In the genomic region with DNA sequence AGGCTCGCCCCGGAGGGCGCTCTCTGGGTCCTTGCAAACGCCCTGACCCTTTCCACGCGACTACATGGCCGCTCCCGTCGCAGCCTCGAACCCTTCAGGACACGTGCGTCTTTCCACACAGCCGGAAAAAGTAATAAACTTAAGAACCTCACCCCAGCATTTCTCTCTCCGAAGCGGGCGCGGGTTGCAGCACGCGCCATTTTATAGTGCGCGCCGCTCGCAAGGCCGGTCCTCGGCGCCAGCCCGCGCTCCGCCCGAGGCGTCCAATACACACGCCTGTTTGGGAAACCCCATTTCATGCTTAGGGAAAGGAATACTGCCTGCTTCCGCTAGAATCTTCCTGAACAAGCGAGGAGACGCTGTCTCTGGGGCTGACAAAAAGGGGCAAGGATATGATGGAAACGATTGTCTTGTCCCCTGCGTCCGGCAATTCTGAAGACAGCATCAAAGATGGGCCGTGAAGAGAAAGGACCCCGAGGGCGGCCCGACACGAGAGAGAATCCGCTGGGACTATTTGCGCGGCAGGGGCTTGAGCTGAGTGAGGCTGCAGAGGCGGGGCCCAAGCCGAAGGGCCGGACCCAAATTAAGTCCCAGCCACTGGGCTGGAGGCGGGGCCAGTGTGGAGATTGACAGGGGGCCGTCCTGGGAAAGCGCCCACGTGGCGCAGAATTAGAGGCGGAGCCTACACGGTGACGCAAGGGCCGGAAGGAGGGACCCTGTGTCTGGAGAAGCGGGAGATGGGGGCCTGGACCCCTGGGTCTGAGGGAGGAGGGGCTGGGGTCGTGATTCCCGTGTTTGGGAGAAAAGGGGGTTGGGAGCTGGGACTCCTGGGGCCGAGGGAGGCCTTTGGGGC, we compare ENCODE assay signal across 8 cellular contexts. TPM values are rescaled to one million over a fixed set of nuclear protein-coding genes. Genes with fewer than 3 reads are reported as not detected.
DNase-seq lines count a peak whose midpoint lies in the region; ATAC-seq, FAIRE-seq and TF ChIP-seq lines count a peak whose summit lies in the region.

No MANE protein-coding gene starts in this region.

- peaks cover 14% of the 10 kb centered on the region for H3K79me1 ChIP-seq in H1 (ENCODE audit: low read depth, low read length)
- H3K79me1 ChIP-seq in mesenchymal stem cell (replicated peaks; ENCODE audit: low read length, poor library complexity, severe bottlenecking), result peaks cover 5% of the 10 kb centered on the region

- H2AK5ac ChIP-seq in H1 (ENCODE audit: low read depth, low read length) (no peak overlapping the region; the same call in 1 of the 2 replicates), mesenchymal stem cell (ENCODE audit: low read length, severe bottlenecking) (no peak overlapping the region)

- H3K4ac ChIP-seq in H1 (replicated peaks; ENCODE audit: insufficient read length, low read depth, low read length), result peak overlapping the region; percentile 100
- H3K4ac ChIP-seq in mesenchymal stem cell (ENCODE audit: low read depth in 1 of 2, low read length in 2 of 2), result peak overlapping the region in 1 of 2 experiments; percentile 92

- POLR2A ChIA-PET in Caco-2 (lab: Charles Lee) (interaction anchor here (0.6 to 1.0 kb wide), 8 partner anchors 8 to 420 kb away, joined by 3 to 7 read pairs (median 3); partner anchors contain the start of genes JOSD2 and POLD1), H1 (lab: Charles Lee; ENCODE audit: partially characterized antibody) (interaction anchor here (0.6 to 15.0 kb wide), 76 partner anchors 13 to 590 kb away, joined by 3 to 275 read pairs (median 4); partner anchors contain the start of genes ACP4, CLEC11A, JOSD2 and KLK1)

- H3K79me2 ChIP-seq in H1 (ENCODE audit: control insufficient read depth in 1 of 2, insufficient read depth in 2 of 2, low read length in 2 of 2), result peaks cover 25 to 41% of the 10 kb centered on the region in 2 experiments

- no peak overlapping the region for H3K14ac ChIP-seq in H1 (ENCODE audit: insufficient read length)
- H3K14ac ChIP-seq in mesenchymal stem cell (ENCODE audit: low read length in 2 of 2), result peak overlapping the region in 1 of 2 experiments; percentile 61

- H3K9me3 Mint-ChIP-seq in Caco-2 (ENCODE audit: unreplicated experiment), result peaks cover 3% of the 10 kb centered on the region

- H3K9me3 ChIP-seq in Caco-2 (no peaks in the 10 kb centered on the region), H1 (ENCODE audit: insufficient read depth in 2 of 2, low read depth in 1 of 2, low read length in 1 of 2) (no peaks in the 10 kb centered on the region), mesenchymal stem cell (ENCODE audit: control insufficient read depth, low read length) (no peaks in the 10 kb centered on the region)

- peaks cover 63% of the 10 kb centered on the region for H3K36me3 Mint-ChIP-seq in Caco-2 (ENCODE audit: insufficient read depth, unreplicated experiment)

- H3K27ac Mint-ChIP-seq in Caco-2 (ENCODE audit: unreplicated experiment), result peak overlapping the region; percentile 99

- TF ChIP-seq POLR2A in H1 (IDR thresholded peaks at IDR 0.05; ENCODE audit: control extremely low read depth in 1 of 2, low read depth in 2 of 2, low read length in 2 of 2), result peak; percentile 98 to 99

- H2AFZ ChIP-seq in H1 (ENCODE audit: low read length) (peak overlapping the region; percentile 99), mesenchymal stem cell (ENCODE audit: low read depth, low read length) (peak overlapping the region; percentile 64)

- no peak; a peak in 1 of 3 replicates for TF ChIP-seq EP300 in H1 (IDR thresholded peaks at IDR 0.05; ENCODE audit: borderline replicate concordance in 1 of 2, low read depth in 2 of 2, low read length in 2 of 2)

- TF ChIP-seq CTCF in Caco-2 (IDR thresholded peaks at IDR 0.05; ENCODE audit: insufficient read depth in 1 of 2, low read depth in 1 of 2, low read length in 1 of 2, severe bottlenecking in 1 of 2, unreplicated experiment in 1 of 2), result no peak
- no peak for TF ChIP-seq CTCF in H1 (IDR thresholded peaks at IDR 0.05; ENCODE audit: control extremely low read depth in 1 of 3, insufficient read depth in 1 of 3, low read depth in 1 of 3, low read length in 3 of 3)

- FAIRE-seq in H1 (lab: Jason Lieb, UNC), result no peak

- intact Hi-C loops in Caco-2 (cut with micrococcal nuclease; ENCODE audit: unreplicated experiment), result loop anchor here (1.0 kb wide), 1 partner anchor 304 kb away; the partner anchor contains the start of gene CTU1

- H2BK120ac ChIP-seq in H1 (replicated peaks; ENCODE audit: low read depth, low read length) (peak overlapping the region; percentile 99), mesenchymal stem cell (ENCODE audit: low read depth, low read length) (peak overlapping the region; percentile 37)

- peak overlapping the region; percentile 99 for H3K56ac ChIP-seq in H1 (replicated peaks; ENCODE audit: insufficient read length, low read depth, low read length)

- H2BK15ac ChIP-seq in H1 (ENCODE audit: low read length) (peak overlapping the region; percentile 84; the same call in 1 of the 2 replicates), mesenchymal stem cell (ENCODE audit: low read depth, poor library complexity, severe bottlenecking) (no peak overlapping the region)

- no peaks in the 10 kb centered on the region for H3K27me3 Mint-ChIP-seq in Caco-2 (ENCODE audit: insufficient read depth, unreplicated experiment)

- H3K27me3 ChIP-seq in Caco-2 (replicated peaks; ENCODE audit: control insufficient read depth, insufficient read depth, low read length), result no peaks in the 10 kb centered on the region
- peaks cover 0 to 4% (median 3%) of the 10 kb centered on the region in 4 experiments; a peak in 3 of 7 replicates for H3K27me3 ChIP-seq in H1 (replicated peaks in 1 of 4; ENCODE audit: control insufficient read depth in 3 of 4, extremely low read depth in 1 of 4, insufficient read depth in 3 of 4, low read length in 3 of 4)
- peaks cover 0 to 3% of the 10 kb centered on the region in 2 experiments for H3K27me3 ChIP-seq in mesenchymal stem cell (ENCODE audit: control insufficient read depth in 1 of 2, insufficient read depth in 1 of 2, low read length in 2 of 2)

- H3K36me3 ChIP-seq in Caco-2 (ENCODE audit: control insufficient read depth, insufficient read depth, low read length) (peaks cover 4% of the 10 kb centered on the region; the same call in 1 of the 2 replicates), H1 (ENCODE audit: control insufficient read depth in 2 of 4, insufficient read depth in 4 of 4, low read length in 3 of 4) (peaks cover 19 to 27% (median 23%) of the 10 kb centered on the region in 4 experiments; a peak in 7 of 8 replicates), mesenchymal stem cell (ENCODE audit: control insufficient read depth in 1 of 2, insufficient read depth in 2 of 2, low read depth in 1 of 2, low read length in 2 of 2) (peaks cover 9 to 21% of the 10 kb centered on the region in 2 experiments)

- peaks cover 12% of the 10 kb centered on the region for H3K23me2 ChIP-seq in H1 (ENCODE audit: low read depth, low read length)

- H3K4me3 Mint-ChIP-seq in Caco-2 (ENCODE audit: unreplicated experiment), result peak overlapping the region; percentile 93

- no TSS peak for BruUV-seq in Caco-2 (replicated peaks; lab: Mats Ljungman, UMichigan)

- peak in 1 of 2 experiments; percentile 0; a peak in 1 of 4 replicates for TF ChIP-seq RAD21 in H1 (IDR thresholded peaks at IDR 0.05 in 1 of 2, conservative IDR thresholded peaks at IDR 0.05 in 1 of 2; ENCODE audit: low read depth in 2 of 2, low read length in 2 of 2)

- ATAC-seq in GM21390 (IDR thresholded peaks at IDR 0.05; ENCODE audit: unreplicated experiment), result peak; percentile 83

- H3K4me1 Mint-ChIP-seq in Caco-2 (ENCODE audit: low read depth, unreplicated experiment), result peaks cover 12% of the 10 kb centered on the region

- DNase-seq in Caco-2, result peak; percentile 99
- DNase-seq in HUDEP-2 (lab: John Stamatoyannopoulos, UW; ENCODE audit: unreplicated experiment in 76 of 76), result peak; percentile 95 to 100 (median 100)
- DNase-seq in NOMO-1 treated with dmso at 0.1 percent for 144 hours (lab: John Stamatoyannopoulos, UW; ENCODE audit: unreplicated experiment), result peak; percentile 97
- DNase-seq in activated CD8-positive, alpha-beta memory T cell treated with anti-CD3 and anti-CD28 coated beads, Interleukin-2, amount 50 U/mL, for 1 hour (ENCODE audit: extremely low read depth), result peak; percentile 93
- peak; percentile 96 to 98 for DNase-seq in H1 (ENCODE audit: low read depth in 1 of 2, low spot score in 2 of 2)
- DNase-seq in mesenchymal stem cell, result peak; percentile 99
- peak; percentile 96 for DNase-seq in stimulated activated CD8-positive, alpha-beta memory T cell treated with anti-CD3 and anti-CD28 coated beads, Interleukin-12 subunit alpha, Interleukin-12 subunit beta, amount 100 ng/mL, for 24 hours (ENCODE audit: extremely low read depth)

- H2BK20ac ChIP-seq in H1 (ENCODE audit: low read length), result peak overlapping the region; percentile 67; the same call in 1 of the 2 replicates

- H3K4me1 ChIP-seq in Caco-2 (peaks cover 10% of the 10 kb centered on the region; the same call in 1 of the 2 replicates), H1 (replicated peaks in 1 of 4; ENCODE audit: control insufficient read depth in 3 of 4, insufficient read depth in 4 of 4, low read length in 3 of 4) (peaks cover 0 to 11% (median 5%) of the 10 kb centered on the region in 4 experiments; a peak in 5 of 7 replicates), mesenchymal stem cell (ENCODE audit: control insufficient read depth, insufficient read depth, low read depth, low read length) (peaks cover 6% of the 10 kb centered on the region)

- peak overlapping the region; percentile 100 for H4K91ac ChIP-seq in H1 (replicated peaks; ENCODE audit: insufficient read length, low read length)
- H4K91ac ChIP-seq in mesenchymal stem cell (ENCODE audit: low read length), result peak overlapping the region; percentile 79

- H4K5ac ChIP-seq in H1 (ENCODE audit: insufficient read length, low read depth, low read length), result peak overlapping the region; percentile 98

- H3K4me2 ChIP-seq in H1 (ENCODE audit: insufficient read depth in 1 of 2, low read depth in 2 of 2, low read length in 2 of 2), result peak overlapping the region; percentile 60 to 89
- H3K4me2 ChIP-seq in mesenchymal stem cell (ENCODE audit: low read length, poor library complexity, severe bottlenecking), result peak overlapping the region; percentile 51

- H3K18ac ChIP-seq in H1 (ENCODE audit: extremely low read depth, low read length) (peak overlapping the region; percentile 99), mesenchymal stem cell (ENCODE audit: low read depth in 1 of 2, low read length in 2 of 2) (peak overlapping the region; percentile 63 to 93)

- peak overlapping the region; percentile 62 for H3K4me3 ChIP-seq in Caco-2 (ENCODE audit: low read depth, low read length)
- H3K4me3 ChIP-seq in H1 (ENCODE audit: extremely low read depth in 1 of 4, insufficient read depth in 2 of 4, low read depth in 3 of 4, low read length in 4 of 4), result peak overlapping the region; percentile 88 to 99 (median 97)
- peak overlapping the region; percentile 94 to 95 for H3K4me3 ChIP-seq in mesenchymal stem cell (ENCODE audit: insufficient read depth in 1 of 2, low read depth in 1 of 2, low read length in 2 of 2)

- peak overlapping the region; percentile 98 to 100 (median 100) for H3K9ac ChIP-seq in H1 (replicated peaks in 1 of 4; ENCODE audit: extremely low read depth in 1 of 4, low read depth in 3 of 4, low read length in 3 of 4)
- H3K9ac ChIP-seq in mesenchymal stem cell (ENCODE audit: low read length), result peak overlapping the region; percentile 98

- 2% methylated on average over 60 of the region's 62 CpGs; no CpG with 5 or more reads in 1 of the 2 experiments for WGBS in H1 (ENCODE audit: extremely low coverage in 1 of 2, insufficient coverage in 1 of 2, insufficient read length in 1 of 2, insufficient replicate concordance in 2 of 2, low coverage in 1 of 2, low lambda C conversion rate in 2 of 2, missing lambda C conversion rate in 1 of 2), 2 experiments
- WGBS in mesenchymal stem cell, result under 1% methylated on average over 61 of the region's 62 CpGs

- peak overlapping the region; percentile 100 for H4K8ac ChIP-seq in H1 (ENCODE audit: extremely low read depth, insufficient read depth, low read length)
- peak overlapping the region; percentile 59 for H4K8ac ChIP-seq in mesenchymal stem cell (ENCODE audit: low read length)

- H3K23ac ChIP-seq in H1 (ENCODE audit: insufficient read length), result no peak overlapping the region
- H3K23ac ChIP-seq in mesenchymal stem cell (ENCODE audit: low read length in 2 of 2), result no peak overlapping the region

- CTCF ChIA-PET in Caco-2 (lab: Charles Lee), result interaction anchor here (0.6 to 0.9 kb wide), 3 partner anchors 80 to 290 kb away, joined by 4 to 7 read pairs (median 6); no protein-coding TSS in a partner anchor
- CTCF ChIA-PET in H1 (lab: Charles Lee; ENCODE audit: partially characterized antibody), result interaction anchor here (0.9 kb wide), 2 partner anchors 117 to 216 kb away, joined by 3 read pairs; no protein-coding TSS in a partner anchor

- H2BK12ac ChIP-seq in H1 (ENCODE audit: low read depth, low read length), result peak overlapping the region; percentile 100
- H2BK12ac ChIP-seq in mesenchymal stem cell (ENCODE audit: low read length in 2 of 2), result no peak overlapping the region

- peaks cover 23 to 24% of the 10 kb centered on the region in 2 experiments for H4K20me1 ChIP-seq in H1 (replicated peaks in 1 of 2; ENCODE audit: control insufficient read depth in 1 of 2, insufficient read depth in 2 of 2, low read length in 2 of 2)

- peak overlapping the region; percentile 100 for H3K27ac ChIP-seq in H1 (ENCODE audit: low read depth, low read length)
- H3K27ac ChIP-seq in mesenchymal stem cell (ENCODE audit: low read length, poor library complexity, severe bottlenecking), result peak overlapping the region; percentile 99

- H2BK5ac ChIP-seq in H1 (ENCODE audit: low read depth, low read length) (peak overlapping the region; percentile 100), mesenchymal stem cell (ENCODE audit: low read depth, low read length, poor library complexity, severe bottlenecking) (peak overlapping the region; percentile 99)

RNA-seq across cellular contexts. Expression of gene ACP4, which starts 14.4 kb away (rescaled TPM):
- not detected in 2 replicates for total RNA-seq in Caco-2 (2022)
- not detected in 2 replicates for total RNA-seq in H1 (2021; fragmentation: NEBNext Ultra II Directional; extraction: Animal tissue kit (Norgen Biotek cat#: 25700))
- polyA plus RNA-seq in H1 (2011; rRNA removed), result not detected in 2 replicates
- polyA plus RNA-seq in H1 (2011; cell fraction: cytosol; rRNA removed), result not detected
- not detected for polyA plus RNA-seq in H1 (2011; cell fraction: nucleus; rRNA removed)
- not detected in 4 replicates for polyA plus RNA-seq in H1 (2012, experiment 1 of 2)
- polyA plus RNA-seq in H1 (2012, experiment 2 of 2), result not detected
- polyA plus RNA-seq in H1 (2013, experiment 1 of 2), result not detected
- polyA plus RNA-seq in H1 (2013, experiment 2 of 2), result not detected
- not detected in 2 replicates for polyA minus RNA-seq in H1 (2011; rRNA and poly(A)+ RNA removed)
- not detected for polyA minus RNA-seq in H1 (2011; cell fraction: cytosol; rRNA and poly(A)+ RNA removed)
- polyA minus RNA-seq in H1 (2011; cell fraction: nucleus; rRNA and poly(A)+ RNA removed), result not detected
- polyA plus RNA-seq in mesenchymal stem cell (2013, experiment 1 of 2), result not detected
- not detected for polyA plus RNA-seq in mesenchymal stem cell (2013, experiment 2 of 2)

RNA-seq across cellular contexts. Expression of gene KLK1, which starts 18.9 kb away (rescaled TPM):
- 0.73 and 1.1 TPM in 2 replicates for total RNA-seq in Caco-2 (2022)
- total RNA-seq in H1 (2021; fragmentation: NEBNext Ultra II Directional; extraction: Animal tissue kit (Norgen Biotek cat#: 25700)), result 3.4 and 4.8 TPM in 2 replicates
- 4.0 and 5.8 TPM in 2 replicates for polyA plus RNA-seq in H1 (2011; rRNA removed)
- polyA plus RNA-seq in H1 (2011; cell fraction: cytosol; rRNA removed), result 4.8 TPM
- 7.1 TPM for polyA plus RNA-seq in H1 (2011; cell fraction: nucleus; rRNA removed)
- 5.2 to 6.7 TPM (median 5.7 TPM) in 4 replicates for polyA plus RNA-seq in H1 (2012, experiment 1 of 2)
- 4.1 TPM for polyA plus RNA-seq in H1 (2012, experiment 2 of 2)
- polyA plus RNA-seq in H1 (2013, experiment 1 of 2), result 6.2 TPM
- polyA plus RNA-seq in H1 (2013, experiment 2 of 2), result 5.8 TPM
- polyA minus RNA-seq in H1 (2011; rRNA and poly(A)+ RNA removed), result 0.63 and 1.4 TPM in 2 replicates
- polyA minus RNA-seq in H1 (2011; cell fraction: cytosol; rRNA and poly(A)+ RNA removed), result 1.3 TPM
- polyA minus RNA-seq in H1 (2011; cell fraction: nucleus; rRNA and poly(A)+ RNA removed), result 2.9 TPM
- 0.32 TPM for polyA plus RNA-seq in mesenchymal stem cell (2013, experiment 1 of 2)
- polyA plus RNA-seq in mesenchymal stem cell (2013, experiment 2 of 2), result 0.11 TPM

RNA-seq across cellular contexts. Expression of gene KLK15, which starts 28.7 kb away (rescaled TPM):
- total RNA-seq in Caco-2 (2022), result not detected in 2 replicates
- total RNA-seq in H1 (2021; fragmentation: NEBNext Ultra II Directional; extraction: Animal tissue kit (Norgen Biotek cat#: 25700)), result not detected in 2 replicates
- not detected in 2 replicates for polyA plus RNA-seq in H1 (2011; rRNA removed)
- polyA plus RNA-seq in H1 (2011; cell fraction: cytosol; rRNA removed), result 0.06 TPM
- 0.20 TPM for polyA plus RNA-seq in H1 (2011; cell fraction: nucleus; rRNA removed)
- not detected in 4 replicates for polyA plus RNA-seq in H1 (2012, experiment 1 of 2)
- not detected for polyA plus RNA-seq in H1 (2012, experiment 2 of 2)
- polyA plus RNA-seq in H1 (2013, experiment 1 of 2), result 0.04 TPM
- not detected for polyA plus RNA-seq in H1 (2013, experiment 2 of 2)
- not detected in 2 replicates for polyA minus RNA-seq in H1 (2011; rRNA and poly(A)+ RNA removed)
- not detected for polyA minus RNA-seq in H1 (2011; cell fraction: cytosol; rRNA and poly(A)+ RNA removed)
- not detected for polyA minus RNA-seq in H1 (2011; cell fraction: nucleus; rRNA and poly(A)+ RNA removed)
- polyA plus RNA-seq in mesenchymal stem cell (2013, experiment 1 of 2), result not detected
- polyA plus RNA-seq in mesenchymal stem cell (2013, experiment 2 of 2), result not detected

RNA-seq across cellular contexts. Expression of gene GPR32, which starts 34.4 kb away (rescaled TPM):
- not detected in 2 replicates for total RNA-seq in Caco-2 (2022)
- not detected in 2 replicates for total RNA-seq in H1 (2021; fragmentation: NEBNext Ultra II Directional; extraction: Animal tissue kit (Norgen Biotek cat#: 25700))
- not detected in 2 replicates for polyA plus RNA-seq in H1 (2011; rRNA removed)
- not detected for polyA plus RNA-seq in H1 (2011; cell fraction: cytosol; rRNA removed)
- polyA plus RNA-seq in H1 (2011; cell fraction: nucleus; rRNA removed), result not detected
- polyA plus RNA-seq in H1 (2012, experiment 1 of 2), result not detected in 4 replicates
- not detected for polyA plus RNA-seq in H1 (2012, experiment 2 of 2)
- polyA plus RNA-seq in H1 (2013, experiment 1 of 2), result not detected
- not detected for polyA plus RNA-seq in H1 (2013, experiment 2 of 2)
- polyA minus RNA-seq in H1 (2011; rRNA and poly(A)+ RNA removed), result not detected in 2 replicates
- polyA minus RNA-seq in H1 (2011; cell fraction: cytosol; rRNA and poly(A)+ RNA removed), result not detected
- polyA minus RNA-seq in H1 (2011; cell fraction: nucleus; rRNA and poly(A)+ RNA removed), result not detected
- polyA plus RNA-seq in mesenchymal stem cell (2013, experiment 1 of 2), result not detected
- not detected for polyA plus RNA-seq in mesenchymal stem cell (2013, experiment 2 of 2)

RNA-seq across cellular contexts. Expression of gene KLK3, which starts 50.1 kb away (rescaled TPM):
- total RNA-seq in Caco-2 (2022), result not detected in 2 replicates
- total RNA-seq in H1 (2021; fragmentation: NEBNext Ultra II Directional; extraction: Animal tissue kit (Norgen Biotek cat#: 25700)), result not detected in 2 replicates
- 0.08 and 0.25 TPM in 2 replicates for polyA plus RNA-seq in H1 (2011; rRNA removed)
- polyA plus RNA-seq in H1 (2011; cell fraction: cytosol; rRNA removed), result 0.13 TPM
- polyA plus RNA-seq in H1 (2011; cell fraction: nucleus; rRNA removed), result 0.86 TPM
- 0.15 TPM in 1 of 4 replicates, not detected in the others for polyA plus RNA-seq in H1 (2012, experiment 1 of 2)
- not detected for polyA plus RNA-seq in H1 (2012, experiment 2 of 2)
- 0.04 TPM for polyA plus RNA-seq in H1 (2013, experiment 1 of 2)
- 0.06 TPM for polyA plus RNA-seq in H1 (2013, experiment 2 of 2)
- 0.61 and 0.69 TPM in 2 replicates for polyA minus RNA-seq in H1 (2011; rRNA and poly(A)+ RNA removed)
- not detected for polyA minus RNA-seq in H1 (2011; cell fraction: cytosol; rRNA and poly(A)+ RNA removed)
- not detected for polyA minus RNA-seq in H1 (2011; cell fraction: nucleus; rRNA and poly(A)+ RNA removed)
- polyA plus RNA-seq in mesenchymal stem cell (2013, experiment 1 of 2), result not detected
- polyA plus RNA-seq in mesenchymal stem cell (2013, experiment 2 of 2), result not detected

Comparison
In these comparisons a context has a peak if more than half of its experiments do, and no peak if none do; other contexts are left out.
1. Peak in every context shown above with its lines: DNase-seq, ATAC-seq, H3K4me3 ChIP-seq and H3K27ac ChIP-seq.